In genomic region chrX:14409341-14409740, GRCh38 we compare ENCODE assay signal across 18 cellular contexts.
DNase-seq lines count a peak whose midpoint lies in the region; ATAC-seq and TF ChIP-seq lines count a peak whose summit lies in the region.
"Had no signal": no experiment of that assay in that cellular context is flagged by ENCODE, and none has a peak within 500 bp of the region (broad histone marks: within the 10 kb centered on the region; RNA-seq: fewer than 3 reads in every experiment).

No MANE protein-coding gene starts in this region.

- no peaks in the 10 kb centered on the region for H3K36me3 ChIP-seq in ovary
- H3K36me3 ChIP-seq: BLaER1, stomach had no signal

- no peak for ATAC-seq in GM18519 (IDR thresholded peaks at IDR 0.05; ENCODE audit: low FRiP score, unreplicated experiment)
- ATAC-seq: activated CD4-positive, CD25-positive, alpha-beta regulatory T cell treated with anti-CD3 and anti-CD28 coated beads, Interleukin-2, amount 50 U/mL, for 24 hours; K562; Right ventricle myocardium inferior had no signal

- DNase-seq in ELR (ENCODE audit: low read depth): peak; percentile 4
- peak; percentile 65 for DNase-seq in NCI-H69 (lab: John Stamatoyannopoulos, UW)
- peak; percentile 80 for DNase-seq in epithelial cell of esophagus (ENCODE audit: low read depth)
- DNase-seq in mucosa of gallbladder (ENCODE audit: low spot score): peak; percentile 35
- DNase-seq in OCI-M2 (lab: John Stamatoyannopoulos, UW; ENCODE audit: unreplicated experiment): no peak
- no peak for DNase-seq in AG08396 (ENCODE audit: low spot score)
- DNase-seq in ovary: no peak
- DNase-seq: activated CD8-positive, alpha-beta memory T cell treated with anti-CD3 and anti-CD28 coated beads, Interleukin-2, amount 50 U/mL, for 4 hours; central memory CD4-positive, alpha-beta T cell; head of caudate nucleus; NCI-H526; stomach; T-helper 2 cell had no signal

- no peaks in the 10 kb centered on the region for H3K4me1 ChIP-seq in ovary (ENCODE audit: insufficient read depth)
- H3K4me1 ChIP-seq: BLaER1, stomach had no signal

- H3K4me3 ChIP-seq in epithelial cell of esophagus (ENCODE audit: low read length): no peak overlapping the region
- no peak overlapping the region for H3K4me3 ChIP-seq in ovary
- H3K4me3 ChIP-seq: BLaER1, K562, stomach had no signal

- 39 to 57% (median 57%) methylated on average over 2 of the region's 2 CpGs for WGBS in ovary, 3 donors

- TF ChIP-seq POLR2A in ovary (IDR thresholded peaks at IDR 0.05): no peak

- intact Hi-C loops in ovary (cut with DNase I): no loop called here

- no peak for TF ChIP-seq CTCF in epithelial cell of esophagus (IDR thresholded peaks at IDR 0.05; ENCODE audit: insufficient read depth, low read depth, low read length, missing control alignments)
- no peak for TF ChIP-seq CTCF in ovary (IDR thresholded peaks at IDR 0.05)

- no peak overlapping the region for H3K27ac ChIP-seq in ovary
- H3K27ac ChIP-seq: BLaER1, stomach had no signal

- no peak for TF ChIP-seq EP300 in ovary (IDR thresholded peaks at IDR 0.05)

- H3K9me3 ChIP-seq in ovary: no peaks in the 10 kb centered on the region
- H3K9me3 ChIP-seq: BLaER1, stomach had no signal

- peaks cover 3% of the 10 kb centered on the region for H3K27me3 ChIP-seq in ovary
- H3K27me3 ChIP-seq: stomach had no signal

Comparison
In these comparisons a context has a peak if more than half of its experiments do, and no peak if none do; other contexts are left out.
1. DNase-seq: peak in ELR (single experiment), NCI-H69 (single experiment), epithelial cell of esophagus (single experiment) and mucosa of gallbladder (single experiment); none in OCI-M2 (single experiment), AG08396 (single experiment) and ovary (0 of 5).